In genomic region chr9:89418882-89419641, GRCh38 we compare ENCODE assay signal across 8 cellular contexts.
DNase-seq lines count a peak whose midpoint lies in the region; ATAC-seq and FAIRE-seq lines count a peak whose summit lies in the region.

No MANE protein-coding gene starts in this region.

- no peak overlapping the region for H3K18ac ChIP-seq in trophoblast cell (ENCODE audit: low read length)

- WGBS in trophoblast cell (ENCODE audit: extremely low coverage, insufficient coverage, insufficient read length): no CpG with 5 or more reads among the region's 21 CpGs

- H3K4me1 ChIP-seq in trophoblast cell (ENCODE audit: control insufficient read depth in 1 of 2, insufficient read depth in 2 of 2, low read length in 2 of 2): peaks cover 9 to 11% of the 10 kb centered on the region in 2 experiments

- peak; percentile 78 for DNase-seq in activated T-cell treated with anti-CD3 and anti-CD28 coated beads, Interleukin-2, amount 50 U/mL, for 24 hours
- DNase-seq in stimulated activated CD4-positive, alpha-beta T cell treated with anti-CD3 and anti-CD28 coated beads, Interleukin-12 subunit alpha, Interleukin-12 subunit beta, amount 100 ng/mL, for 48 hours (ENCODE audit: low read depth in 2 of 3, low spot score in 1 of 3): peak in 2 of 3 donors; percentile 54 to 65
- DNase-seq in trophoblast cell (no peak), glomerular visceral epithelial cell (ENCODE audit: extremely low spot score) (no peak), HTR-8/SVneo (ENCODE audit: insufficient read length, low spot score) (no peak), GDM1 (lab: John Stamatoyannopoulos, UW) (no peak)

- H3K23ac ChIP-seq in trophoblast cell (ENCODE audit: low read length): no peak overlapping the region

- H2AK5ac ChIP-seq in trophoblast cell (ENCODE audit: low read length): no peak overlapping the region

- H2BK12ac ChIP-seq in trophoblast cell (ENCODE audit: low read length): no peak overlapping the region

- peaks cover 97% of the 10 kb centered on the region for H3K36me3 Mint-ChIP-seq in activated T-cell treated with anti-CD3 and anti-CD28 coated beads, Interleukin-2, amount 50 U/mL, for 24 hours (ENCODE audit: low read depth)

- FAIRE-seq in HTR-8/SVneo (lab: Jason Lieb, UNC): no peak

- H3K27ac ChIP-seq in trophoblast cell (ENCODE audit: low read depth, low read length): no peak overlapping the region

- no peak overlapping the region for H3K9ac ChIP-seq in trophoblast cell (ENCODE audit: low read length)

- H3K79me2 ChIP-seq in trophoblast cell (ENCODE audit: control insufficient read depth, insufficient read depth, low read length, poor library complexity): peaks cover 2% of the 10 kb centered on the region

- peaks cover 2% of the 10 kb centered on the region for H3K79me1 ChIP-seq in trophoblast cell (ENCODE audit: low read length)

- H4K91ac ChIP-seq in trophoblast cell (ENCODE audit: low read depth, low read length): no peak overlapping the region

- H3K36me3 ChIP-seq in trophoblast cell (ENCODE audit: control insufficient read depth in 1 of 2, insufficient read depth in 2 of 2, low read length in 2 of 2): no peaks in the 10 kb centered on the region

- no peak overlapping the region for H2AFZ ChIP-seq in trophoblast cell (ENCODE audit: insufficient read depth, low read length, poor library complexity)

- H4K8ac ChIP-seq in trophoblast cell (ENCODE audit: low read depth, low read length): no peak overlapping the region

- peaks cover 98% of the 10 kb centered on the region for H3K4me1 Mint-ChIP-seq in activated T-cell treated with anti-CD3 and anti-CD28 coated beads, Interleukin-2, amount 50 U/mL, for 24 hours (ENCODE audit: low read depth)

- no peaks in the 10 kb centered on the region for H3K27me3 ChIP-seq in trophoblast cell (ENCODE audit: insufficient read depth, low read length)

- no peak overlapping the region for H3K4me3 ChIP-seq in trophoblast cell (ENCODE audit: low read depth, low read length)

- ATAC-seq in GM19324 (IDR thresholded peaks at IDR 0.05; ENCODE audit: low FRiP score, unreplicated experiment) (peak; percentile 55), HG03520 (IDR thresholded peaks at IDR 0.05; ENCODE audit: unreplicated experiment) (peak; percentile 60)

- H3K14ac ChIP-seq in trophoblast cell (ENCODE audit: low read length): no peak overlapping the region

- H2BK120ac ChIP-seq in trophoblast cell (ENCODE audit: insufficient read depth, low read length, poor library complexity): no peak overlapping the region

- H3K4me2 ChIP-seq in trophoblast cell (ENCODE audit: low read length): no peak overlapping the region

- peaks cover 2% of the 10 kb centered on the region for H3K9me3 ChIP-seq in trophoblast cell (ENCODE audit: insufficient read depth, low read depth, low read length)

- no peaks in the 10 kb centered on the region for H3K27me3 Mint-ChIP-seq in activated T-cell treated with anti-CD3 and anti-CD28 coated beads, Interleukin-2, amount 50 U/mL, for 24 hours

- peak overlapping the region; percentile 73 for H3K4me3 Mint-ChIP-seq in activated T-cell treated with anti-CD3 and anti-CD28 coated beads, Interleukin-2, amount 50 U/mL, for 24 hours

- peaks cover 18% of the 10 kb centered on the region for H3K9me3 Mint-ChIP-seq in activated T-cell treated with anti-CD3 and anti-CD28 coated beads, Interleukin-2, amount 50 U/mL, for 24 hours

- peak overlapping the region; percentile 100 for H3K27ac Mint-ChIP-seq in activated T-cell treated with anti-CD3 and anti-CD28 coated beads, Interleukin-2, amount 50 U/mL, for 24 hours

- no peak overlapping the region for H4K12ac ChIP-seq in trophoblast cell (ENCODE audit: low read depth, low read length)

- no peak overlapping the region for H2BK5ac ChIP-seq in trophoblast cell (ENCODE audit: low read depth, low read length, poor library complexity)

- no peak overlapping the region for H3K4ac ChIP-seq in trophoblast cell (ENCODE audit: low read depth, low read length)

Comparison
In these comparisons a context has a peak if more than half of its experiments do, and no peak if none do; other contexts are left out.
1. DNase-seq: peak in activated T-cell treated with anti-CD3 and anti-CD28 coated beads, Interleukin-2, amount 50 U/mL, for 24 hours (single experiment) and stimulated activated CD4-positive, alpha-beta T cell treated with anti-CD3 and anti-CD28 coated beads, Interleukin-12 subunit alpha, Interleukin-12 subunit beta, amount 100 ng/mL, for 48 hours (2 of 3); none in trophoblast cell (0 of 2), glomerular visceral epithelial cell (single experiment), HTR-8/SVneo (single experiment) and GDM1 (single experiment).